ENCODE assay signal across 9 cellular contexts in the genomic region with DNA sequence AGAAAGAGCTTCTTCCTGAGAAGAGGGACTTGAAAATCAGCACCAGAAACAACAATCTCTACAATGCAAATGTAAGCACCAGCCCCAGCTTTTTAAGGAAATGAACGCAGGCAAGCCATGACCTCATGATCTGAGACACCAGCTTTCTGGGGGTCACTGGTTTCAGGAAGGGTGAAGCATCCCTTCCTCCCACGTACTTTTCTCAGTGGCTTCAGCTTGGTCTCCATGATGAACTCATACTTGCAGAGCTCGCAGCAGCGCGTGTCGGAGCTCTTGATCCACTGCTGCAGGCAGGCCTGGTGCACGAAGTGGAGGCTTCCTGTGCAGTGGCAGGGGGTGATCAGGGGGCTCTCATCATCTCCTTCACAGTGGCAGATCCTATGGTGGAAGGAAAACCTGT.
DNase-seq lines count a peak whose midpoint lies in the region; ATAC-seq and TF ChIP-seq lines count a peak whose summit lies in the region.
"Had no signal": no experiment of that assay in that cellular context is flagged by ENCODE, and none has a peak within 500 bp of the region (broad histone marks: within the 10 kb centered on the region; RNA-seq: fewer than 3 reads in every experiment).

No MANE protein-coding gene starts in this region.

- H3K4me3 ChIP-seq in neutrophil (ENCODE audit: low read depth in 1 of 2, low read length in 1 of 2): no peak overlapping the region
- H3K4me3 ChIP-seq: cardiac muscle cell had no signal

- peak overlapping the region; percentile 89 for H3K27ac ChIP-seq in neutrophil
- H3K27ac ChIP-seq: cardiac muscle cell had no signal

- peaks cover 71 to 76% of the 10 kb centered on the region in 2 experiments for H3K4me1 ChIP-seq in neutrophil (ENCODE audit: control insufficient read depth in 1 of 2, insufficient read depth in 1 of 2, low read depth in 1 of 2, low read length in 1 of 2)

- no peak for DNase-seq in NCI-H774 (lab: John Stamatoyannopoulos, UW)
- DNase-seq in NCI-H2196 (lab: John Stamatoyannopoulos, UW; ENCODE audit: unreplicated experiment): no peak
- no peak for DNase-seq in DMS114 treated with DMSO at 0.1 percent for 48 hours (lab: John Stamatoyannopoulos, UW; ENCODE audit: unreplicated experiment)

- H3K9me3 ChIP-seq in neutrophil: no peaks in the 10 kb centered on the region

- TF ChIP-seq CTCF in neutrophil (IDR thresholded peaks at IDR 0.05): no peak

- no peaks in the 10 kb centered on the region for H3K27me3 ChIP-seq in neutrophil
- H3K27me3 ChIP-seq: cardiac muscle cell had no signal

- ATAC-seq in GM18907 (IDR thresholded peaks at IDR 0.05; ENCODE audit: unreplicated experiment) (peak; percentile 72), GM21825 (IDR thresholded peaks at IDR 0.05; ENCODE audit: unreplicated experiment) (peak; percentile 65), HG03558 (IDR thresholded peaks at IDR 0.05; ENCODE audit: extremely low read depth, unreplicated experiment) (peak; percentile 57)
- ATAC-seq: WTC11 had no signal

- peaks cover 42% of the 10 kb centered on the region for H3K36me3 ChIP-seq in neutrophil
